18 cellular contexts compared by ENCODE assay signal in genomic region chr2:74655579-74655978, GRCh38. TPM values are rescaled to one million over a fixed set of nuclear protein-coding genes. Genes with fewer than 3 reads are reported as not detected.
DNase-seq lines count a peak whose midpoint lies in the region; ATAC-seq and TF ChIP-seq lines count a peak whose summit lies in the region.
"Had no signal": no experiment of that assay in that cellular context is flagged by ENCODE, and none has a peak within 500 bp of the region (broad histone marks: within the 10 kb centered on the region; RNA-seq: fewer than 3 reads in every experiment).

No MANE protein-coding gene starts in this region.

- no peak for DNase-seq in activated naive CD4-positive, alpha-beta T cell treated with Interleukin-2 at 50 U/mL for 16 hours
- DNase-seq in central memory CD8-positive, alpha-beta T cell (ENCODE audit: low spot score in 2 of 2) = no peak
- DNase-seq in progenitor cell of endocrine pancreas (ENCODE audit: low spot score, unreplicated experiment) = no peak
- DNase-seq in activated CD4-positive, CD25-positive, alpha-beta regulatory T cell treated with anti-CD3 and anti-CD28 coated beads, Interleukin-2, amount 50 U/mL, for 72 hours = no peak
- no peak for DNase-seq in NK-92 treated with Interleukin-12 subunit alpha and Interleukin-12 subunit beta, amount 100 ng/mL, for 24 hours (lab: John Stamatoyannopoulos, UW)
- DNase-seq: DMS79; foreskin keratinocyte; hippocampal formation; KG1; left ventricle myocardium superior; NCI-H2171; NCI-H524 treated with DMSO at 0.1 percent for 48 hours; retina; stimulated activated CD4-positive, alpha-beta T cell treated with anti-CD3 and anti-CD28 coated beads, Interleukin-4, amount 100 ng/mL, for 1 hour; stimulated activated naive CD4-positive, alpha-beta T cell; testis had no signal

- no peaks in the 10 kb centered on the region for H3K9me3 Mint-ChIP-seq in activated naive CD4-positive, alpha-beta T cell treated with anti-CD3 and anti-CD28 coated beads, Interleukin-2, amount 50 U/mL, for 24 hours
- H3K9me3 Mint-ChIP-seq in IgD-negative memory B cell = no peaks in the 10 kb centered on the region
- H3K9me3 Mint-ChIP-seq in central memory CD8-positive, alpha-beta T cell = no peaks in the 10 kb centered on the region
- no peaks in the 10 kb centered on the region for H3K9me3 Mint-ChIP-seq in progenitor cell of endocrine pancreas (ENCODE audit: low read depth)

- peak overlapping the region; percentile 87 for H3K4me3 Mint-ChIP-seq in activated naive CD4-positive, alpha-beta T cell treated with anti-CD3 and anti-CD28 coated beads, Interleukin-2, amount 50 U/mL, for 24 hours
- H3K4me3 Mint-ChIP-seq in IgD-negative memory B cell = peak overlapping the region; percentile 6 to 99 (median 95)
- peak overlapping the region; percentile 83 for H3K4me3 Mint-ChIP-seq in central memory CD8-positive, alpha-beta T cell
- peak overlapping the region; percentile 77 for H3K4me3 Mint-ChIP-seq in progenitor cell of endocrine pancreas (ENCODE audit: low read depth)

- peaks cover 19% of the 10 kb centered on the region for H3K4me1 Mint-ChIP-seq in activated naive CD4-positive, alpha-beta T cell treated with anti-CD3 and anti-CD28 coated beads, Interleukin-2, amount 50 U/mL, for 24 hours
- H3K4me1 Mint-ChIP-seq in IgD-negative memory B cell (peaks cover 9 to 14% (median 12%) of the 10 kb centered on the region in 3 donors), progenitor cell of endocrine pancreas (ENCODE audit: low read depth) (peaks cover 4% of the 10 kb centered on the region)
- peaks cover 13% of the 10 kb centered on the region for H3K4me1 Mint-ChIP-seq in central memory CD8-positive, alpha-beta T cell

- no peak overlapping the region for H3K27ac Mint-ChIP-seq in activated naive CD4-positive, alpha-beta T cell treated with anti-CD3 and anti-CD28 coated beads, Interleukin-2, amount 50 U/mL, for 24 hours
- H3K27ac Mint-ChIP-seq in IgD-negative memory B cell (peak overlapping the region in 1 of 3 donors; percentile 33), progenitor cell of endocrine pancreas (no peak overlapping the region)
- H3K27ac Mint-ChIP-seq in central memory CD8-positive, alpha-beta T cell (ENCODE audit: low read depth) = no peak overlapping the region

- peaks cover 5% of the 10 kb centered on the region for H3K36me3 Mint-ChIP-seq in activated naive CD4-positive, alpha-beta T cell treated with anti-CD3 and anti-CD28 coated beads, Interleukin-2, amount 50 U/mL, for 24 hours
- H3K36me3 Mint-ChIP-seq in IgD-negative memory B cell (peaks cover 11% of the 10 kb centered on the region), progenitor cell of endocrine pancreas (ENCODE audit: insufficient read depth) (peaks cover 3% of the 10 kb centered on the region)
- peaks cover 8% of the 10 kb centered on the region for H3K36me3 Mint-ChIP-seq in central memory CD8-positive, alpha-beta T cell (ENCODE audit: insufficient read depth)

- no peak for ATAC-seq in central memory CD8-positive, alpha-beta T cell (replicated peaks; ENCODE audit: extremely low read depth, poor library complexity, severe bottlenecking)
- ATAC-seq: foreskin keratinocyte, left ventricle myocardium superior had no signal

- H3K27me3 Mint-ChIP-seq in activated naive CD4-positive, alpha-beta T cell treated with anti-CD3 and anti-CD28 coated beads, Interleukin-2, amount 50 U/mL, for 24 hours = no peaks in the 10 kb centered on the region
- H3K27me3 Mint-ChIP-seq in IgD-negative memory B cell = no peaks in the 10 kb centered on the region
- no peaks in the 10 kb centered on the region for H3K27me3 Mint-ChIP-seq in central memory CD8-positive, alpha-beta T cell
- H3K27me3 Mint-ChIP-seq in progenitor cell of endocrine pancreas = peaks cover 18% of the 10 kb centered on the region

- TF ChIP-seq CTCF in progenitor cell of endocrine pancreas (IDR thresholded peaks at IDR 0.05; ENCODE audit: unreplicated experiment) = no peak

RNA-seq across cellular contexts. Expression of gene SEMA4F, which starts 1.5 kb away (rescaled TPM):
- 6.4 TPM for polyA plus RNA-seq in IgD-negative memory B cell
- 11.5 and 13.4 TPM in 2 replicates for total RNA-seq in progenitor cell of endocrine pancreas

RNA-seq across cellular contexts. Expression of gene M1AP, which starts 7.4 kb away (rescaled TPM):
- polyA plus RNA-seq in IgD-negative memory B cell = not detected
- 2.5 and 2.6 TPM in 2 replicates for total RNA-seq in progenitor cell of endocrine pancreas
- total RNA-seq: left ventricle myocardium superior had no signal
